8 cellular contexts compared by ENCODE assay signal in the genomic region with DNA sequence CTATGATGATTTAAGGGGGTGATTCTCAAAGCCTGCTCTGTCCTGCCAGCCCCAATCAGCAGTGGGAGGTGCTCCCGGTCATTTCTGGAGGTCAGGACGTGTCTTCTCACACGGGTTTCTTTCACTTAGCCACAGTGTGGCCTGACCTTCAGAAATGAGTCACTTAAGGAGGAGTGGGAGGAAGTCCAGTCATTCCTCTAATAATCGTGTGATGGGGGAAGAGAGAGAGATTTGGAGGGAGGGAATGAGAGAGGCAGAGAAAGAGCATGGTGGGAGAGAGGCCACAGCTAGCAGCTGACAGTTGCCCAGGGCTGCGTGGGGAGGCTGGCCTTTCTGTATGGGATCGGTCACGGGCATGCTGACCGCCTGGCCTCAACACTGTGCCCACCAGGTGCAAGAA.
DNase-seq lines count a peak whose midpoint lies in the region; FAIRE-seq and TF ChIP-seq lines count a peak whose summit lies in the region.
"Not testable (repeated sequence)": the region's sequence is repeated elsewhere in the genome, so short reads cannot be mapped to it uniquely, and the experiment has no call there.

No MANE protein-coding gene starts in this region.

- peak overlapping the region; percentile 2 for H2AFZ ChIP-seq in mammary epithelial cell (ENCODE audit: low read depth, low read length)

- dilution Hi-C loops in mammary epithelial cell (cut with HindIII; ENCODE audit: low sequenced_read_pairs), result not testable (repeated sequence)

- TF ChIP-seq POLR2A in testis (IDR thresholded peaks at IDR 0.05), result not testable (repeated sequence)

- not testable (repeated sequence) for H3K36me3 ChIP-seq in BJ (ENCODE audit: control insufficient read depth, insufficient read depth, low read length); mammary epithelial cell (ENCODE audit: insufficient read depth, low read length); testis (ENCODE audit: low read depth, missing control alignments)

- not testable (repeated sequence) for H3K9me3 ChIP-seq in mammary epithelial cell (replicated peaks; ENCODE audit: insufficient read depth, low read length); testis

- POLR2A ChIA-PET in BJ (lab: Charles Lee), result not testable (repeated sequence)

- H3K4me1 ChIP-seq in mammary epithelial cell (ENCODE audit: insufficient read depth, low read length) (peaks cover 55% of the 10 kb centered on the region), testis (peaks cover 17% of the 10 kb centered on the region)

- not testable (repeated sequence) for H3K4me3 ChIP-seq in BJ (ENCODE audit: low read depth, low read length); mammary epithelial cell (replicated peaks in 1 of 3; ENCODE audit: insufficient read depth in 1 of 3, low read depth in 2 of 3, low read length in 3 of 3); testis

- H3K9ac ChIP-seq in mammary epithelial cell (ENCODE audit: insufficient read depth, low read length), result not testable (repeated sequence)

- H3K79me2 ChIP-seq in mammary epithelial cell (ENCODE audit: insufficient read depth, low read length), result not testable (repeated sequence)

- not testable (repeated sequence) for H3K27me3 ChIP-seq in BJ (ENCODE audit: control insufficient read depth, insufficient read depth, low read length); mammary epithelial cell (ENCODE audit: insufficient read depth, low read length); testis

- CTCF ChIA-PET in BJ (lab: Yijun Ruan, JAX); mammary epithelial cell (lab: Charles Lee; ENCODE audit: low non-redundant PET): not testable (repeated sequence)

- not testable (repeated sequence) for H4K20me1 ChIP-seq in mammary epithelial cell (ENCODE audit: insufficient read depth, low read length)

- FAIRE-seq in GM19239 (lab: Jason Lieb, UNC), result peak; percentile 14

- 57% methylated on average over 7 of the region's 8 CpGs for WGBS in mammary epithelial cell (ENCODE audit: low coverage, missing lambda C conversion rate)
- 46 to 52% methylated on average over 5 to 8 of the region's 8 CpGs for WGBS in testis, 2 donors

- not testable (repeated sequence) for BruUV-seq in mammary epithelial cell (replicated peaks; lab: Mats Ljungman, UMichigan)

- in situ Hi-C loops in mammary epithelial cell (cut with MboI; ENCODE audit: low sequenced_read_pairs in 2 of 2), result not testable (repeated sequence)

- TF ChIP-seq CTCF in BJ (IDR thresholded peaks at IDR 0.05; ENCODE audit: insufficient read depth, low read depth, low read length); mammary epithelial cell (conservative IDR thresholded peaks at IDR 0.05 in 1 of 2, IDR thresholded peaks at IDR 0.05 in 1 of 2; ENCODE audit: extremely low read depth in 1 of 2, insufficient read depth in 1 of 2, low read depth in 1 of 2, low read length in 2 of 2); testis (IDR thresholded peaks at IDR 0.05): not testable (repeated sequence)

- intact Hi-C loops in mammary epithelial cell (cut with micrococcal nuclease), result loop anchor here (5.0 kb wide), 1 partner anchor 92 kb away; no protein-coding TSS in a partner anchor
- intact Hi-C loops in testis (cut with DNase I; ENCODE audit: low total_unique reads), result not testable (repeated sequence)

- DNase-seq in BJ (ENCODE audit: low read depth) (peak; percentile 74), HS-5 (ENCODE audit: low read depth) (peak; percentile 48), SW480 (ENCODE audit: low spot score) (peak; percentile 37), mammary epithelial cell (peak; percentile 77), foreskin melanocyte (peak; percentile 86), non-pigmented ciliary epithelial cell (ENCODE audit: low read depth) (peak; percentile 80), testis (peak; percentile 41)
- not testable (repeated sequence) for DNase-seq in GM19239 (ENCODE audit: insufficient read length, low spot score)

- not testable (repeated sequence) for H3K27ac ChIP-seq in mammary epithelial cell (ENCODE audit: insufficient read depth, low read depth, low read length); testis

- not testable (repeated sequence) for H3K4me2 ChIP-seq in mammary epithelial cell (ENCODE audit: insufficient read depth, low read depth, low read length)
